ENCODE assay signal across 29 cellular contexts in genomic region chr18:70981400-70982140, GRCh38.
DNase-seq lines count a peak whose midpoint lies in the region; ATAC-seq, FAIRE-seq and TF ChIP-seq lines count a peak whose summit lies in the region.
"Had no signal": no experiment of that assay in that cellular context is flagged by ENCODE, and none has a peak within 500 bp of the region (broad histone marks: within the 10 kb centered on the region; RNA-seq: fewer than 3 reads in every experiment).

No MANE protein-coding gene starts in this region.

- BruUV-seq in endothelial cell of umbilical vein (replicated peaks; lab: Mats Ljungman, UMichigan) = no TSS peak

- H3K9me1 ChIP-seq in endothelial cell of umbilical vein (replicated peaks; ENCODE audit: control insufficient read depth, extremely low read depth, insufficient read depth, low read length) = no peaks in the 10 kb centered on the region

- H2AFZ ChIP-seq in endothelial cell of umbilical vein (ENCODE audit: low read depth, low read length) = no peak overlapping the region
- H2AFZ ChIP-seq: GM23338 had no signal

- 51 to 77% methylated on average over 6 of the region's 6 CpGs for WGBS in pancreas, 2 donors

- no peaks in the 10 kb centered on the region for H4K20me1 ChIP-seq in endothelial cell of umbilical vein (replicated peaks; ENCODE audit: control insufficient read depth, extremely low read depth, insufficient read depth, low read length)

- dilution Hi-C loops in endothelial cell of umbilical vein (cut with MboI; ENCODE audit: extremely low pct_ligation_motif_present, low sequenced_read_pairs) = no loop called here

- TF ChIP-seq POLR2A in endothelial cell of umbilical vein (IDR thresholded peaks at IDR 0.05; ENCODE audit: low read depth, low read length) = no peak

- H3K4me3 ChIP-seq in endothelial cell of umbilical vein (replicated peaks in 1 of 3; ENCODE audit: insufficient read depth in 1 of 3, low read depth in 1 of 3, low read length in 3 of 3) (no peak overlapping the region), pancreas (no peak overlapping the region)
- H3K4me3 ChIP-seq: adrenal gland, body of pancreas, GM23338, lung, Peyer's patch, tibial artery had no signal

- H3K27me3 ChIP-seq in endothelial cell of umbilical vein (ENCODE audit: control insufficient read depth in 2 of 2, insufficient read depth in 2 of 2, low read length in 2 of 2) (no peaks in the 10 kb centered on the region), pancreas (no peaks in the 10 kb centered on the region)
- H3K27me3 ChIP-seq: adrenal gland, body of pancreas, Peyer's patch, tibial artery had no signal

- H3K9me3 ChIP-seq in endothelial cell of umbilical vein (replicated peaks; ENCODE audit: control insufficient read depth, insufficient read depth, low read length) (no peaks in the 10 kb centered on the region), pancreas (no peaks in the 10 kb centered on the region)
- H3K9me3 ChIP-seq: adrenal gland, body of pancreas had no signal

- H3K4me1 ChIP-seq in endothelial cell of umbilical vein (ENCODE audit: control insufficient read depth, extremely low read depth, insufficient read depth, low read length) = peaks cover 14% of the 10 kb centered on the region
- H3K4me1 ChIP-seq in pancreas = no peaks in the 10 kb centered on the region
- H3K4me1 ChIP-seq: adrenal gland, body of pancreas, Peyer's patch, tibial artery had no signal

- no peak for TF ChIP-seq CTCF in endothelial cell of umbilical vein (IDR thresholded peaks at IDR 0.05; ENCODE audit: extremely low read depth in 1 of 2, insufficient read depth in 1 of 2, low read depth in 1 of 2, low read length in 2 of 2)
- TF ChIP-seq CTCF in pancreas (IDR thresholded peaks at IDR 0.05) = no peak

- no peaks in the 10 kb centered on the region for H3K79me2 ChIP-seq in endothelial cell of umbilical vein (ENCODE audit: control insufficient read depth, insufficient read depth, low read length)

- H3K4me2 ChIP-seq in endothelial cell of umbilical vein (ENCODE audit: insufficient read depth, low read length) = no peak overlapping the region
- H3K4me2 ChIP-seq: GM23338 had no signal

- H3K9ac ChIP-seq in endothelial cell of umbilical vein (replicated peaks; ENCODE audit: extremely low read depth, insufficient read depth, low read length) = no peak overlapping the region

- H3K27ac ChIP-seq in endothelial cell of umbilical vein (ENCODE audit: insufficient read depth, low read depth, low read length) = peak overlapping the region; percentile 69
- no peak overlapping the region for H3K27ac ChIP-seq in pancreas
- H3K27ac ChIP-seq: adrenal gland, body of pancreas, Peyer's patch, tibial artery, WERI-Rb-1 had no signal

- peak; percentile 66 for FAIRE-seq in endothelial cell of umbilical vein (lab: Jason Lieb, UNC)
- no peak for FAIRE-seq in pancreas (lab: Jason Lieb, UNC)
- FAIRE-seq: GM19239 had no signal

- ATAC-seq in pancreas (no peak), HG02885 (IDR thresholded peaks at IDR 0.05; ENCODE audit: poor library complexity, unreplicated experiment) (no peak)
- ATAC-seq: activated T-helper 17 cell treated with anti-CD3 and anti-CD28 coated beads, Interleukin-2, amount 50 U/mL, for 72 hours; body of pancreas; GM23338; natural killer cell had no signal

- DNase-seq in DMS153 (lab: John Stamatoyannopoulos, UW) = peak; percentile 90
- DNase-seq in NCI-H128 (lab: John Stamatoyannopoulos, UW; ENCODE audit: unreplicated experiment) = peak; percentile 25
- peak; percentile 98 for DNase-seq in NCI-H748 (lab: John Stamatoyannopoulos, UW; ENCODE audit: unreplicated experiment)
- peak; percentile 73 for DNase-seq in endothelial cell of umbilical vein (ENCODE audit: low read depth, low spot score)
- no peak for DNase-seq in pancreas
- DNase-seq in T-helper 9 cell = no peak
- DNase-seq: activated CD4-positive, alpha-beta T cell treated with anti-CD3 and anti-CD28 coated beads for 4 hours; activated naive CD4-positive, alpha-beta T cell treated with anti-CD3 and anti-CD28 coated beads, Interleukin-2, amount 10 ng/mL, durations not matched to agents 7 days and 5 days; adrenal gland; body of pancreas; CD8-positive, alpha-beta memory T cell; DMS79 treated with DMSO at 0.1 percent for 48 hours; endodermal cell; foreskin melanocyte; IMR-90; natural killer cell; NCI-H524; nucleus accumbens; Peyer's patch; SHP77 treated with DMSO at 0.1 percent for 48 hours; stimulated activated CD4-positive, alpha-beta T cell treated with anti-CD3 and anti-CD28 coated beads, Interleukin-4, amount 100 ng/mL, for 24 hours; SW 1271; tibial artery; WERI-Rb-1 had no signal

- H3K36me3 ChIP-seq in endothelial cell of umbilical vein (ENCODE audit: control insufficient read depth in 2 of 2, extremely low read depth in 1 of 2, insufficient read depth in 2 of 2, low read length in 2 of 2) (no peaks in the 10 kb centered on the region), pancreas (no peaks in the 10 kb centered on the region)
- H3K36me3 ChIP-seq: adrenal gland, Peyer's patch, tibial artery, WERI-Rb-1 had no signal

- POLR2A ChIA-PET in endothelial cell of umbilical vein (lab: Charles Lee) = interaction anchor here (1.2 kb wide), 1 partner anchor 55 kb away, joined by 3 read pairs; no protein-coding TSS in a partner anchor

- intact Hi-C loops in endothelial cell of umbilical vein (cut with micrococcal nuclease) (loop anchor here (1.0 to 2.0 kb wide), 5 partner anchors 15 to 56 kb away; no protein-coding TSS in a partner anchor), pancreas (cut with DNase I) (loop anchor here in 1 of 3 donors (10.0 kb wide), 1 partner anchor 63 kb away; no protein-coding TSS in a partner anchor)

- CTCF ChIA-PET in endothelial cell of umbilical vein (lab: Charles Lee) = interaction anchor here (1.0 to 2.0 kb wide), 7 partner anchors 8 to 599 kb away, joined by 3 to 8 read pairs (median 4); no protein-coding TSS in a partner anchor

TF ChIP-seq in endothelial cell of umbilical vein, 7 proteins besides CTCF, POLR2A, EP300 and RAD21:
- peak; percentile 49 for TF ChIP-seq JUN (IDR thresholded peaks at IDR 0.05; ENCODE audit: borderline replicate concordance, insufficient read depth, insufficient read length, low read depth)
- TF ChIP-seq MYC (IDR thresholded peaks at IDR 0.05; ENCODE audit: low read depth, low read length) = no peak
- TF ChIP-seq FOS (IDR thresholded peaks at IDR 0.05; ENCODE audit: borderline replicate concordance, insufficient read depth, low read length) = peak; percentile 74
- peak; percentile 99 for TF ChIP-seq GATA2 (IDR thresholded peaks at IDR 0.05; ENCODE audit: insufficient read depth, insufficient read length, low read depth, low read length)
- no peak for TF ChIP-seq MAX (IDR thresholded peaks at IDR 0.05; ENCODE audit: insufficient read depth, insufficient read length)
- TF ChIP-seq POLR2AphosphoS5 (IDR thresholded peaks at IDR 0.05; ENCODE audit: insufficient read depth, low read depth, low read length) = peak; percentile 56
- TF ChIP-seq EZH2 (IDR thresholded peaks at IDR 0.05; ENCODE audit: borderline replicate concordance, low read depth, low read length, severe bottlenecking) = no peak

Comparison
In these comparisons a context has a peak if more than half of its experiments do, and no peak if none do; other contexts are left out.
1. DNase-seq: peak in DMS153 (single experiment), NCI-H128 (single experiment), NCI-H748 (single experiment) and endothelial cell of umbilical vein (single experiment); none in pancreas (0 of 6) and T-helper 9 cell (single experiment).